Comparison of ENCODE assay signal across 20 cellular contexts in the genomic region with DNA sequence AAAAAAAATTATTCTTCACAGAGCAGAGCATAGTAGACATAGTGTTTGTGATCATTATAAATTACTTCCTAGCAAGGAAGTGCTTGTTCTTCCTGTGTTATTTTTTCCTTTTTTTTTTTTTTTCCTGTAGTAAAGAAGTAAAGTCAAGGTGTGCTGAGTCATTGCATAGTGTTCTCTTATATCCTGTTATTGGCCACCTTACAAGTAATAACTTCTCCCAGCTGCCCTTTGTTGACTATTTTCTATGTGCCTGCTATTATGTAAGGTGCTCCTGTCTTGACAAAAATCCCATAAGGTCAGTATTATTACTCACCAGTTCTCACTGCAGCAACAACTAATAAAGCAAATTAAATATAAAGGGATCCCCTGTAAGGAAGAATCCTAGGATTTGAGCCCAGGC.
DNase-seq lines count a peak whose midpoint lies in the region; ATAC-seq, FAIRE-seq and TF ChIP-seq lines count a peak whose summit lies in the region.
"Had no signal": no experiment of that assay in that cellular context is flagged by ENCODE, and none has a peak within 500 bp of the region (broad histone marks: within the 10 kb centered on the region; RNA-seq: fewer than 3 reads in every experiment).

No MANE protein-coding gene starts in this region.

- H3K4me2 ChIP-seq in A549 = peak overlapping the region; percentile 24; the same call in 2 of the 3 replicates
- H3K4me2 ChIP-seq: KMS-11 had no signal

- FAIRE-seq in A549 (lab: Jason Lieb, UNC) = no peak
- FAIRE-seq: HepG2 had no signal

- CTCF ChIA-PET in A549 (lab: Yijun Ruan, JAX) = no interaction called here

- TF ChIP-seq EP300 in A549 (IDR thresholded peaks at IDR 0.05) = no peak

- no peak for TF ChIP-seq POLR2A in A549 (IDR thresholded peaks at IDR 0.05; ENCODE audit: low read length)

- H3K9me3 ChIP-seq in A549 = no peaks in the 10 kb centered on the region
- peaks cover 98% of the 10 kb centered on the region for H3K9me3 ChIP-seq in endodermal cell (ENCODE audit: control insufficient read depth, low read length)
- H3K9me3 ChIP-seq: SJCRH30 had no signal

- H3K36me3 Mint-ChIP-seq in endodermal cell (ENCODE audit: low read depth) = peaks cover 38% of the 10 kb centered on the region

- H3K4me3 ChIP-seq in A549 = no peak overlapping the region
- H3K4me3 ChIP-seq in LNCaP clone FGC (ENCODE audit: low read depth, low read length) = no peak overlapping the region
- H3K4me3 ChIP-seq in endodermal cell (ENCODE audit: low read length) = peak overlapping the region; percentile 48
- H3K4me3 ChIP-seq: SJCRH30 had no signal

- H3K9me3 Mint-ChIP-seq in endodermal cell = peaks cover 87% of the 10 kb centered on the region

- H3K27me3 ChIP-seq in endodermal cell (ENCODE audit: control insufficient read depth, insufficient read depth, low read length, poor library complexity, severe bottlenecking) (no peaks in the 10 kb centered on the region), foreskin keratinocyte (no peaks in the 10 kb centered on the region)
- H3K27me3 ChIP-seq: SJCRH30 had no signal

- H3K36me3 ChIP-seq in endodermal cell (ENCODE audit: control insufficient read depth, insufficient read depth, low read length) = no peaks in the 10 kb centered on the region
- H3K36me3 ChIP-seq: SJCRH30 had no signal

- H3K4me3 Mint-ChIP-seq in endodermal cell = no peak overlapping the region

- peaks cover 10% of the 10 kb centered on the region; the same call in 2 of the 3 replicates for H3K4me1 ChIP-seq in A549
- no peaks in the 10 kb centered on the region for H3K4me1 ChIP-seq in endodermal cell (ENCODE audit: control insufficient read depth, insufficient read depth, low read length)
- peaks cover 10% of the 10 kb centered on the region for H3K4me1 ChIP-seq in foreskin keratinocyte
- H3K4me1 ChIP-seq: SJCRH30 had no signal

- no peaks in the 10 kb centered on the region for H3K4me1 Mint-ChIP-seq in endodermal cell

- DNase-seq in A549 (ENCODE audit: low read depth in 1 of 2, low spot score in 1 of 2) (peak in 1 of 2 experiments; percentile 29), LNCaP clone FGC (ENCODE audit: low read depth) (peak; percentile 3), endodermal cell (no peak), foreskin keratinocyte (peak; percentile 73 to 86), SHP77 treated with DMSO at 0.1 percent for 48 hours (lab: John Stamatoyannopoulos, UW) (no peak), ecto neural progenitor cell (ENCODE audit: low spot score) (no peak), activated gamma-delta T cell (lab: John Stamatoyannopoulos, UW) (no peak)
- DNase-seq in stimulated activated CD4-positive, alpha-beta T cell treated with anti-CD3 and anti-CD28 coated beads, Interleukin-1b, Interleukin-23, amount 100 ng/mL, for 48 hours = no peak
- DNase-seq: C1 segment of cervical spinal cord; DMS 273 treated with DMSO at 0.1 percent for 48 hours; GOT3; NCI-H1105; NCI-H1930; NCI-H2171; NCI-H446; NCI-H69; NK-92 treated with Interleukin-12 subunit alpha and Interleukin-12 subunit beta, amount 100 ng/mL, for 24 hours; SJCRH30 had no signal

- TF ChIP-seq RAD21 in A549 (conservative IDR thresholded peaks at IDR 0.05 in 1 of 2, IDR thresholded peaks at IDR 0.05 in 1 of 2) = no peak

- POLR2A ChIA-PET in A549 (lab: Yijun Ruan, JAX) = no interaction called here

- H3K27ac ChIP-seq in A549 (peak overlapping the region in 1 of 2 experiments; percentile 48; a peak in 1 of 6 replicates), endodermal cell (ENCODE audit: low read depth, low read length) (no peak overlapping the region), foreskin keratinocyte (no peak overlapping the region)
- H3K27ac ChIP-seq: KMS-11, SJCRH30 had no signal

- no peak overlapping the region for H3K27ac Mint-ChIP-seq in endodermal cell

- H3K9ac ChIP-seq in endodermal cell (ENCODE audit: extremely low read depth, low read length, poor library complexity, severe bottlenecking) = no peak overlapping the region
- H3K9ac ChIP-seq: KMS-11 had no signal

- H3K27me3 Mint-ChIP-seq in endodermal cell (ENCODE audit: insufficient read depth) = no peaks in the 10 kb centered on the region

- no peak for ATAC-seq in A549
- ATAC-seq in foreskin keratinocyte = peak; percentile 71
- ATAC-seq: HepG2 had no signal

- TF ChIP-seq CTCF in A549 (IDR thresholded peaks at IDR 0.05) (no peak), LNCaP clone FGC (IDR thresholded peaks at IDR 0.05; ENCODE audit: control insufficient read depth, extremely low read depth, insufficient read depth) (no peak), endodermal cell (conservative IDR thresholded peaks at IDR 0.05) (no peak), foreskin keratinocyte (conservative IDR thresholded peaks at IDR 0.05) (no peak)

TF ChIP-seq in A549, 52 proteins besides CTCF, POLR2A, EP300 and RAD21:
- TF ChIP-seq TP53 (CRISPR knock-in tag; IDR thresholded peaks at IDR 0.05) = no peak
- TF ChIP-seq NFE2L2 (conservative IDR thresholded peaks at IDR 0.05; ENCODE audit: low read length) = peak; percentile 40; the same call in 1 of the 2 replicates
- no peak for TF ChIP-seq HDAC2 (IDR thresholded peaks at IDR 0.05)
- peak; percentile 62 for TF ChIP-seq MAFK (IDR thresholded peaks at IDR 0.05; ENCODE audit: partially characterized antibody)

Comparison
In these comparisons a context has a peak if more than half of its experiments do, and no peak if none do; other contexts are left out.
1. DNase-seq: peak in LNCaP clone FGC (single experiment) and foreskin keratinocyte (2 of 2); none in endodermal cell (single experiment), SHP77 treated with DMSO at 0.1 percent for 48 hours (single experiment), stimulated activated CD4-positive, alpha-beta T cell treated with anti-CD3 and anti-CD28 coated beads, Interleukin-1b, Interleukin-23, amount 100 ng/mL, for 48 hours (single experiment), ecto neural progenitor cell (single experiment) and activated gamma-delta T cell (single experiment).